8 cellular contexts compared by ENCODE assay signal in genomic region chr17:49788443-49789277, GRCh38. TPM values are rescaled to one million over a fixed set of nuclear protein-coding genes. Genes with fewer than 3 reads are reported as not detected.
DNase-seq lines count a peak whose midpoint lies in the region; ATAC-seq and TF ChIP-seq lines count a peak whose summit lies in the region.

Gene KAT7, plus strand, starts transcription at chr17:49788681. Its CDS starts 154 bp downstream, at chr17:49788835.

- DNase-seq in NCI-H1092 treated with DMSO at 0.1 percent for 48 hours (lab: John Stamatoyannopoulos, UW) (peak; percentile 99), SKM-1 (lab: John Stamatoyannopoulos, UW; ENCODE audit: unreplicated experiment) (peak; percentile 98), globus pallidus (ENCODE audit: low spot score) (peak; percentile 99), nucleus accumbens (lab: John Stamatoyannopoulos, UW) (peak; percentile 85 to 99 (median 98)), suprapubic skin (ENCODE audit: low spot score in 2 of 2) (peak; percentile 99 to 100)
- peak; percentile 98 for DNase-seq in activated naive CD4-positive, alpha-beta T cell treated with anti-CD3 and anti-CD28 coated beads, Interleukin-2, amount 50 U/mL, for 72 hours (ENCODE audit: low spot score in 2 of 2)

- WGBS in suprapubic skin = 0% methylated on average over 31 of the region's 63 CpGs

- TF ChIP-seq POLR2A in suprapubic skin (IDR thresholded peaks at IDR 0.05) = peak; percentile 69 to 87

- H3K27me3 ChIP-seq in suprapubic skin = no peaks in the 10 kb centered on the region

- H3K4me1 ChIP-seq in suprapubic skin = peaks cover 34% of the 10 kb centered on the region

- no peaks in the 10 kb centered on the region for H3K9me3 ChIP-seq in suprapubic skin

- H3K36me3 Mint-ChIP-seq in activated naive CD4-positive, alpha-beta T cell treated with anti-CD3 and anti-CD28 coated beads, Interleukin-2, amount 50 U/mL, for 72 hours = peaks cover 21 to 46% of the 10 kb centered on the region in 2 donors

- H3K36me3 ChIP-seq in suprapubic skin = peaks cover 22% of the 10 kb centered on the region

- H3K27ac ChIP-seq in suprapubic skin = peak within 1 kb of the TSS; percentile 100

- H3K4me3 ChIP-seq in GM08714 (ENCODE audit: low read length) (peak within 1 kb of the TSS; percentile 90), suprapubic skin (peak within 1 kb of the TSS; percentile 95)

- no peak for TF ChIP-seq EP300 in suprapubic skin (IDR thresholded peaks at IDR 0.05)

- peak within 1 kb of the TSS; percentile 97 to 99 for H3K27ac Mint-ChIP-seq in activated naive CD4-positive, alpha-beta T cell treated with anti-CD3 and anti-CD28 coated beads, Interleukin-2, amount 50 U/mL, for 72 hours

- peak; percentile 91 for ATAC-seq in HG02610 (IDR thresholded peaks at IDR 0.05; ENCODE audit: unreplicated experiment)
- peak; percentile 91 to 92 for ATAC-seq in activated naive CD4-positive, alpha-beta T cell treated with anti-CD3 and anti-CD28 coated beads, Interleukin-2, amount 50 U/mL, for 72 hours

- no peak for TF ChIP-seq CTCF in suprapubic skin (IDR thresholded peaks at IDR 0.05)

- H3K9me3 Mint-ChIP-seq in activated naive CD4-positive, alpha-beta T cell treated with anti-CD3 and anti-CD28 coated beads, Interleukin-2, amount 50 U/mL, for 72 hours = no peaks in the 10 kb centered on the region

RNA-seq across cellular contexts. Expression of gene KAT7, which starts in this region (rescaled TPM):
- total RNA-seq in activated naive CD4-positive, alpha-beta T cell treated with anti-CD3 and anti-CD28 coated beads, Interleukin-2, amount 50 U/mL, for 72 hours = 100 to 1,000 TPM in 1 of 2 donors, 10 to 100 TPM in 1; 75.4 to 119 TPM
- 10 to 100 TPM; 37.1 to 71.4 (median 52.2) TPM for total RNA-seq in suprapubic skin

Comparison
In these comparisons a context has a peak if more than half of its experiments do, and no peak if none do; other contexts are left out.
1. Peak in every context shown above with its lines: DNase-seq, ATAC-seq, H3K4me3 ChIP-seq and H3K27ac ChIP-seq.